ENCODE assay signal across 25 cellular contexts in the genomic region with DNA sequence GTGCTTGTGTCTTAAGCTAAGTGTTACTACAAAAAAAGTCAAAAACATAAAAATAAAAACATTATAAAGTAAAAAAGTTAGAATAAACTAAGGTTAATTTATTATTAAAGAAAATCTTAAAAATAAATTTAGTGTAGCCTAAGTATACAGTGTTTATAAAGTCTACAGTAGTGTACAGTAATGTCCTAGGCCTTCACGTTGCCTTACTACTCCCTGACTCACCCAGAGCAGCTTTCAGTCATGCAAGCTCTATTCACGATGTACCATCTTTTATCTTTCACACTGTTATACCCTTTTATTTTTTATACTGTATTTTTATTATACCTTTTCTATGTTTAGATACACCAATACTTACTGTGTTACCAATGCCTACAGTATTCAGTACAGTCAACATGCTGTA.
"Had no signal": no experiment of that assay in that cellular context is flagged by ENCODE, and none has a peak within 500 bp of the region (broad histone marks: within the 10 kb centered on the region; RNA-seq: fewer than 3 reads in every experiment).

No MANE protein-coding gene starts in this region.

- H3K36me3 ChIP-seq: SJSA1 had no signal

- H3K9ac ChIP-seq: KMS-11, SK-N-SH had no signal

- DNase-seq: Kasumi-1, MV-4-11, NCI-H1048, NCI-H1105, NCI-H1417, NCI-H1436 treated with DMSO at 0.1 percent for 48 hours, NCI-H1694, NCI-H1930, NCI-H2081 treated with DMSO at 0.1 percent for 48 hours, NCI-H2171, NCI-H226, NCI-H446, NCI-H510A, NCI-H524 treated with DMSO at 0.1 percent for 48 hours, NCI-H82, Right ventricle myocardium superior, SIG-M5, SK-N-SH, T-helper 1 cell, T-helper 17 cell had no signal

- H3K4me3 ChIP-seq: K562, SJSA1 had no signal

- FAIRE-seq: HepG2, K562 had no signal

- ATAC-seq: HepG2, K562, Panc1, T-helper 17 cell had no signal

- H3K9me3 ChIP-seq: SK-N-SH had no signal

- H3K27me3 ChIP-seq: SJSA1 had no signal

- H3K27ac ChIP-seq: KMS-11, SJSA1 had no signal

- H3K4me1 ChIP-seq: SJSA1 had no signal
